ENCODE assay signal across 2 cellular contexts in genomic region chr5:160438316-160439204, GRCh38.
TF ChIP-seq lines count a peak whose summit lies in the region.

No MANE protein-coding gene starts in this region.

TF ChIP-seq in HEK293, 187 proteins besides CTCF, POLR2A, EP300 and RAD21 (continued from another document and continues in another):
- no peak for TF ChIP-seq ZNF18 (tag by site-specific recombination; IDR thresholded peaks at IDR 0.05)
- TF ChIP-seq ZNF654 (tag by site-specific recombination; IDR thresholded peaks at IDR 0.05; ENCODE audit: low read depth) = peak; percentile 90
- peak; percentile 94 for TF ChIP-seq ZNF2 (tag by site-specific recombination; IDR thresholded peaks at IDR 0.05)
- no peak for TF ChIP-seq ZNF423 (tag by site-specific recombination; IDR thresholded peaks at IDR 0.05)
- TF ChIP-seq, protein P1, sequence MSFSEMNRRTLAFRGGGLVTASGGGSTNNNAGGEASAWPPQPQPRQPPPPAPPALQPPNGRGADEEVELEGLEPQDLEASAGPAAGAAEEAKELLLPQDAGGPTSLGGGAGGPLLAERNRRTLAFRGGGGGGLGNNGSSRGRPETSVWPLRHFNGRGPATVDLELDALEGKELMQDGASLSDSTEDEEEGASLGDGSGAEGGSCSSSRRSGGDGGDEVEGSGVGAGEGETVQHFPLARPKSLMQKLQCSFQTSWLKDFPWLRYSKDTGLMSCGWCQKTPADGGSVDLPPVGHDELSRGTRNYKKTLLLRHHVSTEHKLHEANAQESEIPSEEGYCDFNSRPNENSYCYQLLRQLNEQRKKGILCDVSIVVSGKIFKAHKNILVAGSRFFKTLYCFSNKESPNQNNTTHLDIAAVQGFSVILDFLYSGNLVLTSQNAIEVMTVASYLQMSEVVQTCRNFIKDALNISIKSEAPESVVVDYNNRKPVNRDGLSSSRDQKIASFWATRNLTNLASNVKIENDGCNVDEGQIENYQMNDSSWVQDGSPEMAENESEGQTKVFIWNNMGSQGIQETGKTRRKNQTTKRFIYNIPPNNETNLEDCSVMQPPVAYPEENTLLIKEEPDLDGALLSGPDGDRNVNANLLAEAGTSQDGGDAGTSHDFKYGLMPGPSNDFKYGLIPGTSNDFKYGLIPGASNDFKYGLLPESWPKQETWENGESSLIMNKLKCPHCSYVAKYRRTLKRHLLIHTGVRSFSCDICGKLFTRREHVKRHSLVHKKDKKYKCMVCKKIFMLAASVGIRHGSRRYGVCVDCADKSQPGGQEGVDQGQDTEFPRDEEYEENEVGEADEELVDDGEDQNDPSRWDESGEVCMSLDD (tag by site-specific recombination; IDR thresholded peaks at IDR 0.05) = no peak
- TF ChIP-seq HOXD13 (CRISPR knock-in tag; IDR thresholded peaks at IDR 0.05; ENCODE audit: borderline replicate concordance) = no peak
- TF ChIP-seq ZNF501 (tag by site-specific recombination; IDR thresholded peaks at IDR 0.05) = no peak
- TF ChIP-seq, protein P2, sequence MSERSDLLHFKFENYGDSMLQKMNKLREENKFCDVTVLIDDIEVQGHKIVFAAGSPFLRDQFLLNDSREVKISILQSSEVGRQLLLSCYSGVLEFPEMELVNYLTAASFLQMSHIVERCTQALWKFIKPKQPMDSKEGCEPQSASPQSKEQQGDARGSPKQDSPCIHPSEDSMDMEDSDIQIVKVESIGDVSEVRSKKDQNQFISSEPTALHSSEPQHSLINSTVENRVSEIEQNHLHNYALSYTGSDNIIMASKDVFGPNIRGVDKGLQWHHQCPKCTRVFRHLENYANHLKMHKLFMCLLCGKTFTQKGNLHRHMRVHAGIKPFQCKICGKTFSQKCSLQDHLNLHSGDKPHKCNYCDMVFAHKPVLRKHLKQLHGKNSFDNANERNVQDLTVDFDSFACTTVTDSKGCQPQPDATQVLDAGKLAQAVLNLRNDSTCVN (tag by site-specific recombination; optimal IDR thresholded peaks at IDR 0.05) = no peak
- TF ChIP-seq ZNF561 (tag by site-specific recombination; IDR thresholded peaks at IDR 0.05; ENCODE audit: borderline replicate concordance) = no peak
- no peak for TF ChIP-seq ZNF76 (tag by site-specific recombination; IDR thresholded peaks at IDR 0.05; ENCODE audit: borderline replicate concordance, low read depth)
- peak; percentile 26 for TF ChIP-seq ZNF335 (tag by site-specific recombination; conservative IDR thresholded peaks at IDR 0.05)
- no peak for TF ChIP-seq ZSCAN4 (tag by site-specific recombination; IDR thresholded peaks at IDR 0.05)
- TF ChIP-seq ZSCAN23 (tag by site-specific recombination; IDR thresholded peaks at IDR 0.05) = peak; percentile 97
- TF ChIP-seq INSM2 (tag by site-specific recombination; IDR thresholded peaks at IDR 0.05) = no peak
- TF ChIP-seq ZNF292 (tag by site-specific recombination; IDR thresholded peaks at IDR 0.05; ENCODE audit: borderline replicate concordance, low read depth) = no peak
- no peak for TF ChIP-seq ZNF830 (tag by site-specific recombination; IDR thresholded peaks at IDR 0.05; ENCODE audit: low read depth)
- TF ChIP-seq ZNF121 (tag by site-specific recombination; IDR thresholded peaks at IDR 0.05) = no peak
- TF ChIP-seq ZNF585B (tag by site-specific recombination; IDR thresholded peaks at IDR 0.05) = no peak
- TF ChIP-seq, protein P3, sequence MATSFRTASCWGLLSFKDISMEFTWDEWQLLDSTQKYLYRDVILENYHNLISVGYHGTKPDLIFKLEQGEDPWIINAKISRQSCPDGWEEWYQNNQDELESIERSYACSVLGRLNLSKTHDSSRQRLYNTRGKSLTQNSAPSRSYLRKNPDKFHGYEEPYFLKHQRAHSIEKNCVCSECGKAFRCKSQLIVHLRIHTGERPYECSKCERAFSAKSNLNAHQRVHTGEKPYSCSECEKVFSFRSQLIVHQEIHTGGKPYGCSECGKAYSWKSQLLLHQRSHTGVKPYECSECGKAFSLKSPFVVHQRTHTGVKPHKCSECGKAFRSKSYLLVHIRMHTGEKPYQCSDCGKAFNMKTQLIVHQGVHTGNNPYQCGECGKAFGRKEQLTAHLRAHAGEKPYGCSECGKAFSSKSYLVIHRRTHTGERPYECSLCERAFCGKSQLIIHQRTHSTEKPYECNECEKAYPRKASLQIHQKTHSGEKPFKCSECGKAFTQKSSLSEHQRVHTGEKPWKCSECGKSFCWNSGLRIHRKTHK (tag by site-specific recombination; IDR thresholded peaks at IDR 0.05) = no peak

TF ChIP-seq in SK-N-SH treated with all-trans-retinoic acid at 6 μM for 48 hours, 23 proteins besides CTCF, POLR2A, EP300 and RAD21 (continued from another document):
- TF ChIP-seq, protein P4, sequence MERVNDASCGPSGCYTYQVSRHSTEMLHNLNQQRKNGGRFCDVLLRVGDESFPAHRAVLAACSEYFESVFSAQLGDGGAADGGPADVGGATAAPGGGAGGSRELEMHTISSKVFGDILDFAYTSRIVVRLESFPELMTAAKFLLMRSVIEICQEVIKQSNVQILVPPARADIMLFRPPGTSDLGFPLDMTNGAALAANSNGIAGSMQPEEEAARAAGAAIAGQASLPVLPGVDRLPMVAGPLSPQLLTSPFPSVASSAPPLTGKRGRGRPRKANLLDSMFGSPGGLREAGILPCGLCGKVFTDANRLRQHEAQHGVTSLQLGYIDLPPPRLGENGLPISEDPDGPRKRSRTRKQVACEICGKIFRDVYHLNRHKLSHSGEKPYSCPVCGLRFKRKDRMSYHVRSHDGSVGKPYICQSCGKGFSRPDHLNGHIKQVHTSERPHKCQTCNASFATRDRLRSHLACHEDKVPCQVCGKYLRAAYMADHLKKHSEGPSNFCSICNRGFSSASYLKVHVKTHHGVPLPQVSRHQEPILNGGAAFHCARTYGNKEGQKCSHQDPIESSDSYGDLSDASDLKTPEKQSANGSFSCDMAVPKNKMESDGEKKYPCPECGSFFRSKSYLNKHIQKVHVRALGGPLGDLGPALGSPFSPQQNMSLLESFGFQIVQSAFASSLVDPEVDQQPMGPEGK (CRISPR knock-in tag; IDR thresholded peaks at IDR 0.05; ENCODE audit: borderline replicate concordance) = no peak
- TF ChIP-seq ESRRG (CRISPR knock-in tag; IDR thresholded peaks at IDR 0.05) = no peak
- no peak for TF ChIP-seq OSR1 (CRISPR knock-in tag; IDR thresholded peaks at IDR 0.05)
- TF ChIP-seq ZNF70 (CRISPR knock-in tag; IDR thresholded peaks at IDR 0.05) = no peak
